Comparison of ENCODE assay signal across 14 cellular contexts in genomic region chr6:158043008-158043407, GRCh38.
DNase-seq lines count a peak whose midpoint lies in the region; ATAC-seq, FAIRE-seq and TF ChIP-seq lines count a peak whose summit lies in the region.
"Had no signal": no experiment of that assay in that cellular context is flagged by ENCODE, and none has a peak within 500 bp of the region (broad histone marks: within the 10 kb centered on the region; RNA-seq: fewer than 3 reads in every experiment).

No MANE protein-coding gene starts in this region.

- no peaks in the 10 kb centered on the region for H4K20me1 ChIP-seq in astrocyte (ENCODE audit: insufficient read depth, low read length)

- H3K79me2 ChIP-seq in ACC112 (ENCODE audit: control insufficient read depth, insufficient read depth, low read length, unreplicated experiment), result peaks cover 38% of the 10 kb centered on the region
- peaks cover 70% of the 10 kb centered on the region for H3K79me2 ChIP-seq in astrocyte (ENCODE audit: insufficient read depth, low read length)

- H3K4me1 ChIP-seq in ACC112 (ENCODE audit: control insufficient read depth, insufficient read depth, low read length, unreplicated experiment) (peaks cover 62% of the 10 kb centered on the region), astrocyte (ENCODE audit: insufficient read depth, low read length) (peaks cover 78% of the 10 kb centered on the region), rectal smooth muscle tissue (ENCODE audit: control insufficient read depth, insufficient read depth, low read length) (peaks cover 29% of the 10 kb centered on the region)

- H3K27ac ChIP-seq in ACC112 (ENCODE audit: low read depth, low read length) (peak overlapping the region; percentile 99; the same call in 1 of the 2 replicates), astrocyte (ENCODE audit: low read depth, low read length) (peak overlapping the region; percentile 99), rectal smooth muscle tissue (ENCODE audit: low read depth, low read length) (peak overlapping the region; percentile 80)
- H3K27ac ChIP-seq: colonic mucosa, upper lobe of left lung had no signal

- no peak overlapping the region for H2AFZ ChIP-seq in ACC112 (ENCODE audit: low read length, unreplicated experiment)
- no peak overlapping the region for H2AFZ ChIP-seq in astrocyte (ENCODE audit: low read depth, low read length)

- H3K9ac ChIP-seq in astrocyte (ENCODE audit: low read length) (peak overlapping the region; percentile 86), rectal smooth muscle tissue (ENCODE audit: low read length) (no peak overlapping the region)

- H3K9me3 Mint-ChIP-seq in astrocyte (ENCODE audit: unreplicated experiment), result no peaks in the 10 kb centered on the region
- H3K9me3 Mint-ChIP-seq: activated naive CD4-positive, alpha-beta T cell treated with anti-CD3 and anti-CD28 coated beads for 36 hours; natural killer cell had no signal

- peaks cover 19% of the 10 kb centered on the region for H3K36me3 Mint-ChIP-seq in astrocyte (ENCODE audit: low read depth, unreplicated experiment)
- H3K36me3 Mint-ChIP-seq: natural killer cell had no signal

- H3K27me3 ChIP-seq in ACC112 (ENCODE audit: insufficient read depth, low read length) (no peaks in the 10 kb centered on the region), astrocyte (ENCODE audit: insufficient read depth, low read length) (no peaks in the 10 kb centered on the region), rectal smooth muscle tissue (ENCODE audit: control insufficient read depth, insufficient read depth, low read length) (no peaks in the 10 kb centered on the region)
- H3K27me3 ChIP-seq: colonic mucosa, upper lobe of left lung had no signal

- no peak for TF ChIP-seq POLR2A in GM18505 (IDR thresholded peaks at IDR 0.05; ENCODE audit: borderline replicate concordance, extremely low read depth, insufficient read depth, insufficient read length)

- no peaks in the 10 kb centered on the region for H3K9me3 ChIP-seq in astrocyte (ENCODE audit: insufficient read depth, low read depth, low read length)
- H3K9me3 ChIP-seq: colonic mucosa, upper lobe of left lung had no signal

- intact Hi-C loops in left ventricle myocardium superior (cut with micrococcal nuclease), result no loop called here

- no peak overlapping the region for H3K4me3 Mint-ChIP-seq in astrocyte (ENCODE audit: unreplicated experiment)
- H3K4me3 Mint-ChIP-seq: activated CD4-positive, alpha-beta T cell treated with anti-CD3 and anti-CD28 coated beads, Interleukin-2, amount 10 ng/mL, durations not matched to agents 24 days and 14 days; activated naive CD4-positive, alpha-beta T cell treated with anti-CD3 and anti-CD28 coated beads for 36 hours; natural killer cell had no signal

- peak; percentile 1 for ATAC-seq in left ventricle myocardium superior
- ATAC-seq in GM18505 (IDR thresholded peaks at IDR 0.05; ENCODE audit: unreplicated experiment), result no peak
- no peak for ATAC-seq in GM21528 (IDR thresholded peaks at IDR 0.05; ENCODE audit: low FRiP score, unreplicated experiment)
- ATAC-seq: natural killer cell had no signal

- DNase-seq in astrocyte (ENCODE audit: low read depth) (no peak), left ventricle myocardium superior (peak; percentile 39), cortex of kidney (lab: John Stamatoyannopoulos, UW) (no peak)
- DNase-seq in activated CD8-positive, alpha-beta memory T cell treated with anti-CD3 and anti-CD28 coated beads for 24 hours, result no peak
- DNase-seq: activated CD4-positive, alpha-beta T cell treated with anti-CD3 and anti-CD28 coated beads, Interleukin-2, amount 10 ng/mL, durations not matched to agents 24 days and 14 days; activated naive CD4-positive, alpha-beta T cell treated with anti-CD3 and anti-CD28 coated beads for 36 hours; colonic mucosa; foreskin melanocyte; natural killer cell had no signal

- no peaks in the 10 kb centered on the region for H3K27me3 Mint-ChIP-seq in astrocyte (ENCODE audit: low read depth, unreplicated experiment)
- H3K27me3 Mint-ChIP-seq: activated CD4-positive, alpha-beta T cell treated with anti-CD3 and anti-CD28 coated beads, Interleukin-2, amount 10 ng/mL, durations not matched to agents 24 days and 14 days had no signal

- TF ChIP-seq CTCF in astrocyte (IDR thresholded peaks at IDR 0.05; ENCODE audit: insufficient read depth, low read depth, low read length), result no peak

- peaks cover 57% of the 10 kb centered on the region for H3K4me1 Mint-ChIP-seq in astrocyte (ENCODE audit: low read depth, unreplicated experiment)

- H3K36me3 ChIP-seq in ACC112 (ENCODE audit: insufficient read depth, low read length) (peaks cover 20% of the 10 kb centered on the region; the same call in 1 of the 2 replicates), astrocyte (ENCODE audit: insufficient read depth, low read length) (peaks cover 42% of the 10 kb centered on the region), rectal smooth muscle tissue (ENCODE audit: control insufficient read depth, insufficient read depth, low read length) (no peaks in the 10 kb centered on the region)
- H3K36me3 ChIP-seq: colonic mucosa, upper lobe of left lung had no signal

- H3K4me3 ChIP-seq in ACC112 (ENCODE audit: low read depth, low read length), result no peak overlapping the region
- H3K4me3 ChIP-seq in astrocyte (ENCODE audit: insufficient read depth, low read depth, low read length), result no peak overlapping the region
- H3K4me3 ChIP-seq in rectal smooth muscle tissue (ENCODE audit: low read length), result no peak overlapping the region
- H3K4me3 ChIP-seq: colonic mucosa, upper lobe of left lung had no signal

- H3K4me2 ChIP-seq in astrocyte (ENCODE audit: low read length), result no peak overlapping the region

- H3K27ac Mint-ChIP-seq in astrocyte (ENCODE audit: unreplicated experiment), result peak overlapping the region; percentile 88
- H3K27ac Mint-ChIP-seq: activated CD4-positive, alpha-beta T cell treated with anti-CD3 and anti-CD28 coated beads, Interleukin-2, amount 10 ng/mL, durations not matched to agents 24 days and 14 days; activated naive CD4-positive, alpha-beta T cell treated with anti-CD3 and anti-CD28 coated beads for 36 hours; natural killer cell had no signal

- no peak for FAIRE-seq in astrocyte (lab: Jason Lieb, UNC)
